16 cellular contexts compared by ENCODE assay signal in the genomic region with DNA sequence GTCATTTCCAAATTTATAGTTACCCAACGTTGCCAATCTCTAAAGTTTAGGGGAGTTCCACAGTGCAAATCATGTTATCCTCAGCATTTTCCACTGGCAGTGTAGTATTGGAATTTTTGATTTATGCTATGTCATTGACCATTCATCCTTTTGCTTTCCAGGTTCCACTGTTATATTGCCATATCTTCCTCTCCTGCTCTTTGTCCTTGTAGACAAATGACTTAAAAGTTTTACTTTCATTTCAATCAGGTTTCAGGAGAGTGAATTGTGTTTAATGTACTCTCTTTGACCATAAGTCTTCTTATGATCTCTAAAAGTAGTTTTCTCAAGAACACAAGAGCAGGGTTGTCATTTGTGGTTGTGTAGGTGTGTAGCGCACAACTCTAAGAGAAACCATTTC.
DNase-seq lines count a peak whose midpoint lies in the region; ATAC-seq and TF ChIP-seq lines count a peak whose summit lies in the region.
"Had no signal": no experiment of that assay in that cellular context is flagged by ENCODE, and none has a peak within 500 bp of the region (broad histone marks: within the 10 kb centered on the region; RNA-seq: fewer than 3 reads in every experiment).

No MANE protein-coding gene starts in this region.

- H3K27ac Mint-ChIP-seq in stimulated activated naive CD8-positive, alpha-beta T cell treated with anti-CD3 and anti-CD28 coated beads, Interleukin-15, amount 100 ng/mL, for 72 hours = peak overlapping the region; percentile 30 to 46
- peak overlapping the region; percentile 31 for H3K27ac Mint-ChIP-seq in mesothelial cell of epicardium
- H3K27ac Mint-ChIP-seq: H9 had no signal

- no peak overlapping the region for H3K4me3 ChIP-seq in Loucy (ENCODE audit: low read length, poor library complexity, severe bottlenecking)
- no peak overlapping the region for H3K4me3 ChIP-seq in PC-9
- no peak overlapping the region for H3K4me3 ChIP-seq in GM23248
- H3K4me3 ChIP-seq in ascending aorta = no peak overlapping the region
- H3K4me3 ChIP-seq: BLaER1 had no signal

- CTCF ChIA-PET in PC-9 (lab: Charles Lee) = no interaction called here

- no peak overlapping the region for H3K27ac ChIP-seq in PC-9
- no peak overlapping the region for H3K27ac ChIP-seq in GM23248
- no peak overlapping the region for H3K27ac ChIP-seq in ascending aorta
- H3K27ac ChIP-seq: BLaER1 had no signal

- peak overlapping the region; percentile 29; the same call in 1 of the 2 replicates for H2AFZ ChIP-seq in Loucy (ENCODE audit: low read length)
- H2AFZ ChIP-seq in PC-9 = no peak overlapping the region
- H2AFZ ChIP-seq in GM23248 = no peak overlapping the region

- peaks cover 7% of the 10 kb centered on the region for H3K27me3 Mint-ChIP-seq in stimulated activated naive CD8-positive, alpha-beta T cell treated with anti-CD3 and anti-CD28 coated beads, Interleukin-15, amount 100 ng/mL, for 72 hours
- H3K27me3 Mint-ChIP-seq in mesothelial cell of epicardium (ENCODE audit: low read depth) = no peaks in the 10 kb centered on the region

- H3F3A ChIP-seq in Loucy (ENCODE audit: low read depth) = no peaks in the 10 kb centered on the region
- no peaks in the 10 kb centered on the region for H3F3A ChIP-seq in PC-9 (ENCODE audit: insufficient read depth, low read depth)
- no peaks in the 10 kb centered on the region for H3F3A ChIP-seq in GM23248 (ENCODE audit: insufficient read depth)

- 56 to 60% methylated on average over 2 of the region's 2 CpGs for WGBS in GM23248 (ENCODE audit: low coverage in 1 of 2, low lambda C conversion rate in 2 of 2, missing lambda C conversion rate in 2 of 2), 2 experiments

- peaks cover 6% of the 10 kb centered on the region for H3K36me3 Mint-ChIP-seq in mesothelial cell of epicardium

- ATAC-seq in stimulated activated naive CD8-positive, alpha-beta T cell treated with anti-CD3 and anti-CD28 coated beads, Interleukin-15, amount 100 ng/mL, for 72 hours = no peak
- ATAC-seq in stimulated activated naive CD8-positive, alpha-beta T cell treated with anti-CD3 and anti-CD28 coated beads, Interleukin-15, Interleukin-2, amounts not matched to agents 100 U/mL and 50 U/mL, for 24 hours = no peak

- H4K20me1 ChIP-seq in Loucy (ENCODE audit: insufficient read depth, low read length, poor library complexity, severe bottlenecking) (no peaks in the 10 kb centered on the region), PC-9 (ENCODE audit: insufficient read depth) (no peaks in the 10 kb centered on the region), GM23248 (ENCODE audit: insufficient read depth) (no peaks in the 10 kb centered on the region)
- H4K20me1 ChIP-seq: BLaER1 had no signal

- no peak overlapping the region for H3K9ac ChIP-seq in Loucy (ENCODE audit: low read depth, low read length, poor library complexity, severe bottlenecking)
- no peak overlapping the region for H3K9ac ChIP-seq in GM23248
- H3K9ac ChIP-seq: BLaER1 had no signal

- TF ChIP-seq CTCF in Loucy (conservative IDR thresholded peaks at IDR 0.05; ENCODE audit: low read length) (no peak), mesothelial cell of epicardium (IDR thresholded peaks at IDR 0.05; ENCODE audit: unreplicated experiment) (no peak), PC-9 (conservative IDR thresholded peaks at IDR 0.05) (no peak), ascending aorta (IDR thresholded peaks at IDR 0.05) (no peak)

- H3K27me3 ChIP-seq in Loucy (ENCODE audit: insufficient read depth, low read length, poor library complexity, severe bottlenecking) (no peaks in the 10 kb centered on the region), PC-9 (ENCODE audit: insufficient read depth, low read depth) (no peaks in the 10 kb centered on the region), GM23248 (replicated peaks; ENCODE audit: insufficient read depth) (no peaks in the 10 kb centered on the region; the same call in 1 of the 2 replicates), ascending aorta (no peaks in the 10 kb centered on the region)
- H3K27me3 ChIP-seq: BLaER1 had no signal

- intact Hi-C loops in PC-9 (cut with micrococcal nuclease; ENCODE audit: unreplicated experiment) = no loop called here
- intact Hi-C loops in ascending aorta (cut with DNase I) = no loop called here

- H3K79me2 ChIP-seq in Loucy (ENCODE audit: insufficient read depth, low read length) (no peaks in the 10 kb centered on the region), PC-9 (ENCODE audit: low read depth) (no peaks in the 10 kb centered on the region), GM23248 (ENCODE audit: insufficient read depth) (no peaks in the 10 kb centered on the region)

- no TSS peak for BruUV-seq in PC-9 (replicated peaks; lab: Mats Ljungman, UMichigan)

- H3K4me1 ChIP-seq in Loucy (ENCODE audit: insufficient read depth, low read length, poor library complexity, severe bottlenecking) (no peaks in the 10 kb centered on the region), PC-9 (replicated peaks; ENCODE audit: insufficient read depth) (no peaks in the 10 kb centered on the region), GM23248 (ENCODE audit: insufficient read depth) (no peaks in the 10 kb centered on the region), ascending aorta (no peaks in the 10 kb centered on the region)
- H3K4me1 ChIP-seq: BLaER1 had no signal

- H3K36me3 ChIP-seq in Loucy (ENCODE audit: insufficient read depth, low read length) (no peaks in the 10 kb centered on the region), PC-9 (ENCODE audit: low read depth) (no peaks in the 10 kb centered on the region), GM23248 (ENCODE audit: low read depth) (no peaks in the 10 kb centered on the region), ascending aorta (no peaks in the 10 kb centered on the region)
- H3K36me3 ChIP-seq: BLaER1 had no signal

- POLR2A ChIA-PET in PC-9 (lab: Charles Lee; ENCODE audit: unreplicated experiment) = no interaction called here

- H3K9me3 ChIP-seq in Loucy (ENCODE audit: insufficient read depth, low read depth, low read length) (no peaks in the 10 kb centered on the region), PC-9 (ENCODE audit: insufficient read depth, low read depth) (no peaks in the 10 kb centered on the region), GM23248 (ENCODE audit: low read depth) (no peaks in the 10 kb centered on the region), ascending aorta (peaks cover 4 to 8% of the 10 kb centered on the region in 2 donors)

- H3K9me3 Mint-ChIP-seq in stimulated activated naive CD8-positive, alpha-beta T cell treated with anti-CD3 and anti-CD28 coated beads, Interleukin-15, amount 100 ng/mL, for 72 hours = peaks cover 9 to 12% of the 10 kb centered on the region in 2 donors
- peaks cover 20% of the 10 kb centered on the region for H3K9me3 Mint-ChIP-seq in mesothelial cell of epicardium

- peaks cover 15% of the 10 kb centered on the region for H3K4me1 Mint-ChIP-seq in stimulated activated naive CD8-positive, alpha-beta T cell treated with anti-CD3 and anti-CD28 coated beads, Interleukin-15, amount 100 ng/mL, for 72 hours
- H3K4me1 Mint-ChIP-seq in mesothelial cell of epicardium = peaks cover 10% of the 10 kb centered on the region

- H3K4me2 ChIP-seq in Loucy (ENCODE audit: low read depth, low read length, poor library complexity, severe bottlenecking) (no peak overlapping the region), PC-9 (no peak overlapping the region), GM23248 (ENCODE audit: unreplicated experiment) (no peak overlapping the region)
- H3K4me2 ChIP-seq: BLaER1 had no signal

- peak overlapping the region in 1 of 2 donors; percentile 16 for H3K4me3 Mint-ChIP-seq in stimulated activated naive CD8-positive, alpha-beta T cell treated with anti-CD3 and anti-CD28 coated beads, Interleukin-15, amount 100 ng/mL, for 72 hours
- H3K4me3 Mint-ChIP-seq in mesothelial cell of epicardium = no peak overlapping the region
- H3K4me3 Mint-ChIP-seq: H9 had no signal

- no peak for DNase-seq in stimulated activated naive CD8-positive, alpha-beta T cell treated with anti-CD3 and anti-CD28 coated beads, Interleukin-15, amount 100 ng/mL, for 72 hours
- DNase-seq in stimulated activated naive CD8-positive, alpha-beta T cell treated with anti-CD3 and anti-CD28 coated beads, Interleukin-15, Interleukin-2, amounts not matched to agents 100 U/mL and 50 U/mL, for 24 hours = no peak
- DNase-seq in mesothelial cell of epicardium (ENCODE audit: low spot score in 2 of 2, unreplicated experiment in 2 of 2) (no peak), PC-9 (no peak), GM23248 (no peak), ascending aorta (ENCODE audit: low spot score in 2 of 2) (no peak)
- DNase-seq: H9, MV-4-11, NCI-H1417, NCI-H187, NCI-H2107, NCI-H2227 treated with DMSO at 0.1 percent for 48 hours, NCI-H510A treated with DMSO at 0.1 percent for 48 hours, NCI-H774 had no signal

- in situ Hi-C loops in GM23248 (cut with MboI) = no loop called here

- H3K9me2 ChIP-seq in Loucy (replicated peaks; ENCODE audit: low read depth, low read length) = no peaks in the 10 kb centered on the region
- H3K9me2 ChIP-seq in PC-9 (ENCODE audit: insufficient read depth) = no peaks in the 10 kb centered on the region
- no peaks in the 10 kb centered on the region for H3K9me2 ChIP-seq in GM23248 (ENCODE audit: insufficient read depth)
